In genomic region chr4:39365931-39366771, GRCh38 we compare ENCODE assay signal across 1 cellular context.
TF ChIP-seq lines count a peak whose summit lies in the region.

Gene RFC1 (minus strand): TSS chr4:39366362. CDS start chr4:39366241, 121 bp downstream.

TF ChIP-seq in K562, 482 proteins besides CTCF, POLR2A, EP300 and RAD21 (continued from another document and continues in another):
- TF ChIP-seq E2F3 (CRISPR knock-in tag; IDR thresholded peaks at IDR 0.05), result peak; percentile 98
- TF ChIP-seq CBFA2T3 (IDR thresholded peaks at IDR 0.05), result no peak
- TF ChIP-seq ZBTB34 (CRISPR knock-in tag; IDR thresholded peaks at IDR 0.05), result no peak
- no peak for TF ChIP-seq SIX5 (IDR thresholded peaks at IDR 0.05; ENCODE audit: borderline replicate concordance in 1 of 2, insufficient read depth in 1 of 2, low read depth in 1 of 2, low read length in 2 of 2)
- TF ChIP-seq FOXK1 (CRISPR knock-in tag; IDR thresholded peaks at IDR 0.05; ENCODE audit: borderline replicate concordance), result peak; percentile 90; the same call in 1 of the 2 replicates
- peak; percentile 95 for TF ChIP-seq FOXP1 (CRISPR knock-in tag; IDR thresholded peaks at IDR 0.05)
- TF ChIP-seq NR2C1 (IDR thresholded peaks at IDR 0.05), result no peak
- TF ChIP-seq NR2C1 (tag; IDR thresholded peaks at IDR 0.05), result peak; percentile 56; the same call in 1 of the 2 replicates
- TF ChIP-seq PTRF (tag; IDR thresholded peaks at IDR 0.05), result no peak
- TF ChIP-seq ZNF586 (CRISPR knock-in tag; conservative IDR thresholded peaks at IDR 0.05), result no peak
- TF ChIP-seq BRD9 (IDR thresholded peaks at IDR 0.05; ENCODE audit: low read depth, partially characterized antibody), result peak; percentile 77
- TF ChIP-seq TEAD2 (tag; IDR thresholded peaks at IDR 0.05), result no peak
- peak; percentile 96 for TF ChIP-seq PHF20 (IDR thresholded peaks at IDR 0.05; ENCODE audit: partially characterized antibody)
- TF ChIP-seq ZFP30 (CRISPR knock-in tag; IDR thresholded peaks at IDR 0.05; ENCODE audit: borderline replicate concordance), result no peak
- no peak for TF ChIP-seq USF2 (CRISPR knock-in tag; IDR thresholded peaks at IDR 0.05)
- no peak for TF ChIP-seq THRB (CRISPR knock-in tag; conservative IDR thresholded peaks at IDR 0.05)
- TF ChIP-seq NCOA1 (IDR thresholded peaks at IDR 0.05; ENCODE audit: low read depth), result no peak
- 0 out of 2 replicates have a peak, but pooled peaks have one; percentile 89 for TF ChIP-seq RERE (CRISPR knock-in tag; IDR thresholded peaks at IDR 0.05; ENCODE audit: borderline replicate concordance)
- TF ChIP-seq E2F4 (CRISPR knock-in tag; IDR thresholded peaks at IDR 0.05; ENCODE audit: low read depth), result peak; percentile 94
- TF ChIP-seq NCOA4 (IDR thresholded peaks at IDR 0.05; ENCODE audit: partially characterized antibody), result no peak
- no peak for TF ChIP-seq SREBF2 (CRISPR knock-in tag; IDR thresholded peaks at IDR 0.05)
- TF ChIP-seq E2F6 (IDR thresholded peaks at IDR 0.05; ENCODE audit: borderline replicate concordance in 1 of 2, extremely low read depth in 1 of 2, insufficient read depth in 1 of 2, insufficient read length in 1 of 2, low read depth in 1 of 2, low read length in 1 of 2, poor library complexity in 1 of 2, severe bottlenecking in 1 of 2), result peak; percentile 100
- TF ChIP-seq UBTF (IDR thresholded peaks at IDR 0.05; ENCODE audit: borderline replicate concordance in 1 of 2, low read depth in 2 of 2, low read length in 2 of 2), result no peak
- no peak for TF ChIP-seq SREBF1 (IDR thresholded peaks at IDR 0.05; ENCODE audit: borderline replicate concordance, low read depth, low read length)
- TF ChIP-seq ZBTB5 (IDR thresholded peaks at IDR 0.05), result 0 out of 2 replicates have a peak, but pooled peaks have one; percentile 31
- peak; percentile 97 for TF ChIP-seq RBFOX2 (IDR thresholded peaks at IDR 0.05; ENCODE audit: low read depth, low read length)
- no peak for TF ChIP-seq KAT2B (IDR thresholded peaks at IDR 0.05; ENCODE audit: low read depth, low read length)
- TF ChIP-seq CBX8 (IDR thresholded peaks at IDR 0.05; ENCODE audit: borderline replicate concordance, extremely low read depth, low read depth, low read length, poor library complexity, severe bottlenecking), result no peak
- peak; percentile 99 for TF ChIP-seq CXXC5 (CRISPR knock-in tag; IDR thresholded peaks at IDR 0.05)
- TF ChIP-seq TFAP4 (CRISPR knock-in tag; IDR thresholded peaks at IDR 0.05; ENCODE audit: borderline replicate concordance), result peak; percentile 96
- no peak for TF ChIP-seq GTF3C2 (IDR thresholded peaks at IDR 0.05; ENCODE audit: borderline replicate concordance, extremely low read depth, insufficient read length)
- TF ChIP-seq ZNF785 (CRISPR knock-in tag; IDR thresholded peaks at IDR 0.05), result no peak
- TF ChIP-seq ZNF316 (IDR thresholded peaks at IDR 0.05), result no peak
- TF ChIP-seq ATF2 (CRISPR knock-in tag; IDR thresholded peaks at IDR 0.05), result peak; percentile 87; the same call in 1 of the 2 replicates
